ENCODE assay signal across 17 cellular contexts in genomic region chr4:186900232-186900900, GRCh38.
DNase-seq lines count a peak whose midpoint lies in the region; ATAC-seq and TF ChIP-seq lines count a peak whose summit lies in the region.
"Had no signal": no experiment of that assay in that cellular context is flagged by ENCODE, and none has a peak within 500 bp of the region (broad histone marks: within the 10 kb centered on the region; RNA-seq: fewer than 3 reads in every experiment).

No MANE protein-coding gene starts in this region.

- no peaks in the 10 kb centered on the region for H3K9me3 ChIP-seq in IMR-90 (ENCODE audit: control insufficient read depth, insufficient read depth, low read length)
- H3K9me3 ChIP-seq: BE2C, mucosa of descending colon, tibial artery had no signal

- no peak overlapping the region for H3K9ac ChIP-seq in IMR-90 (ENCODE audit: low read depth, low read length)

- H3K36me3 Mint-ChIP-seq in activated CD8-positive, alpha-beta T cell treated with anti-CD3 and anti-CD28 coated beads, Interleukin-2, amount 10 ng/mL, durations not matched to agents 7 days and 5 days (ENCODE audit: low read depth), result no peaks in the 10 kb centered on the region
- H3K36me3 Mint-ChIP-seq: activated naive CD4-positive, alpha-beta T cell treated with anti-CD3 and anti-CD28 coated beads, Interleukin-2, amount 50 U/mL, for 24 hours; T-cell had no signal

- H3K4me2 ChIP-seq in IMR-90 (ENCODE audit: low read depth, low read length), result no peak overlapping the region

- no TSS peak for BruUV-seq in IMR-90 (replicated peaks; lab: Mats Ljungman, UMichigan)

- no peak overlapping the region for H3K27ac ChIP-seq in IMR-90 (ENCODE audit: insufficient read depth, low read length)
- H3K27ac ChIP-seq: tibial artery had no signal

- no peak overlapping the region for H3K56ac ChIP-seq in IMR-90 (ENCODE audit: extremely low read depth, insufficient read depth, low read length)

- H3K14ac ChIP-seq in IMR-90 (replicated peaks; ENCODE audit: low read depth, low read length), result no peak overlapping the region

- H3K9me1 ChIP-seq in IMR-90 (ENCODE audit: insufficient read depth, low read length), result peaks cover 10% of the 10 kb centered on the region

- no peaks in the 10 kb centered on the region for H3K27me3 Mint-ChIP-seq in activated CD8-positive, alpha-beta T cell treated with anti-CD3 and anti-CD28 coated beads, Interleukin-2, amount 10 ng/mL, durations not matched to agents 7 days and 5 days (ENCODE audit: low read depth)
- H3K27me3 Mint-ChIP-seq: activated naive CD4-positive, alpha-beta T cell treated with anti-CD3 and anti-CD28 coated beads, Interleukin-2, amount 50 U/mL, for 24 hours; T-cell had no signal

- H2BK120ac ChIP-seq in IMR-90 (ENCODE audit: low read depth, low read length), result no peak overlapping the region

- DNase-seq in AG04449 (ENCODE audit: low read depth, low spot score), result peak; percentile 51
- DNase-seq in IMR-90, result peak; percentile 87
- peak; percentile 40 for DNase-seq in brain pericyte (ENCODE audit: low read depth, low spot score)
- peak; percentile 71 for DNase-seq in kidney tubule cell (ENCODE audit: low spot score)
- DNase-seq in stimulated activated CD8-positive, alpha-beta memory T cell treated with anti-CD3 and anti-CD28 coated beads, Interleukin-4, amount 100 ng/mL, for 48 hours, result no peak
- DNase-seq in NCI-H510A treated with DMSO at 0.1 percent for 48 hours (lab: John Stamatoyannopoulos, UW), result no peak
- no peak for DNase-seq in activated CD8-positive, alpha-beta T cell treated with anti-CD3 and anti-CD28 coated beads, Interleukin-2, amount 10 ng/mL, durations not matched to agents 7 days and 5 days
- DNase-seq in NCI-H526 treated with DMSO at 0.1 percent for 48 hours (lab: John Stamatoyannopoulos, UW), result no peak
- DNase-seq: activated CD8-positive, alpha-beta memory T cell treated with anti-CD3 and anti-CD28 coated beads for 24 hours; BE2C; effector CD8-positive, alpha-beta T cell; mucosa of descending colon; NCI-H1694 treated with DMSO at 0.1 percent for 48 hours; right cardiac atrium; T-cell; tibial artery had no signal

- TF ChIP-seq CTCF in AG04449 (IDR thresholded peaks at IDR 0.05; ENCODE audit: insufficient read depth, low read length, missing control alignments) (no peak), IMR-90 (conservative IDR thresholded peaks at IDR 0.05; ENCODE audit: low read depth, low read length) (no peak)

- peaks cover 0 to 8% of the 10 kb centered on the region in 2 experiments; a peak in 1 of 4 replicates for H3K79me1 ChIP-seq in IMR-90 (ENCODE audit: low read depth in 1 of 2, low read length in 2 of 2)

- no peaks in the 10 kb centered on the region for H3K36me3 ChIP-seq in IMR-90 (ENCODE audit: control insufficient read depth, insufficient read depth, low read length)
- H3K36me3 ChIP-seq: BE2C, tibial artery had no signal

- H3K4me1 Mint-ChIP-seq in activated CD8-positive, alpha-beta T cell treated with anti-CD3 and anti-CD28 coated beads, Interleukin-2, amount 10 ng/mL, durations not matched to agents 7 days and 5 days (ENCODE audit: low read depth), result no peaks in the 10 kb centered on the region
- H3K4me1 Mint-ChIP-seq: activated naive CD4-positive, alpha-beta T cell treated with anti-CD3 and anti-CD28 coated beads, Interleukin-2, amount 50 U/mL, for 24 hours; T-cell had no signal

- no peak overlapping the region for H2BK20ac ChIP-seq in IMR-90 (ENCODE audit: low read depth, low read length)

- H3K18ac ChIP-seq in IMR-90 (ENCODE audit: low read depth, low read length), result no peak overlapping the region

- no peak for TF ChIP-seq POLR2A in IMR-90 (IDR thresholded peaks at IDR 0.05; ENCODE audit: low read depth, low read length)

- POLR2A ChIA-PET in AG04449 (lab: Yijun Ruan, JAX) (no interaction called here), IMR-90 (lab: Charles Lee; ENCODE audit: unreplicated experiment) (no interaction called here)
- POLR2A ChIA-PET in activated CD8-positive, alpha-beta T cell treated with anti-CD3 and anti-CD28 coated beads, Interleukin-2, amount 10 ng/mL, durations not matched to agents 7 days and 5 days (lab: Charles Lee), result interaction anchor here (0.6 kb wide), 1 partner anchor 12 kb away, joined by 3 read pairs; no protein-coding TSS in a partner anchor

- no peak overlapping the region for H4K91ac ChIP-seq in IMR-90 (ENCODE audit: insufficient read depth, low read depth, low read length)

- no peak overlapping the region for H3K4ac ChIP-seq in IMR-90 (ENCODE audit: low read depth, low read length)

- CTCF ChIA-PET in AG04449 (lab: Yijun Ruan, JAX), result interaction anchor here (1.5 to 2.0 kb wide), 2 partner anchors 14 to 175 kb away, joined by 4 to 6 read pairs; no protein-coding TSS in a partner anchor
- CTCF ChIA-PET in IMR-90 (lab: Yijun Ruan, JAX), result no interaction called here
- CTCF ChIA-PET in activated CD8-positive, alpha-beta T cell treated with anti-CD3 and anti-CD28 coated beads, Interleukin-2, amount 10 ng/mL, durations not matched to agents 7 days and 5 days (lab: Charles Lee), result no interaction called here

- peaks cover 17% of the 10 kb centered on the region for H3K4me1 ChIP-seq in IMR-90 (ENCODE audit: control insufficient read depth, insufficient read depth, low read length)
- H3K4me1 ChIP-seq: BE2C had no signal

- H4K5ac ChIP-seq in IMR-90 (ENCODE audit: low read depth, low read length), result no peak overlapping the region

- H3K4me3 ChIP-seq in AG04449 (ENCODE audit: low read depth, low read length) (no peak overlapping the region), IMR-90 (ENCODE audit: insufficient read depth, low read depth, low read length) (no peak overlapping the region)
- H3K4me3 ChIP-seq: mucosa of descending colon, tibial artery had no signal

- no peak overlapping the region for H2AK9ac ChIP-seq in IMR-90 (replicated peaks; ENCODE audit: low read depth, low read length, poor library complexity)

- dilution Hi-C loops in IMR-90 (cut with HindIII; ENCODE audit: low sequenced_read_pairs, unreplicated experiment), result no loop called here

- 0% methylated on average over 1 of the region's 9 CpGs; no CpG with 5 or more reads in 1 of the 2 experiments for WGBS in IMR-90 (ENCODE audit: extremely low coverage in 2 of 2, insufficient read length in 1 of 2), 2 experiments

- no peak overlapping the region for H2AFZ ChIP-seq in IMR-90 (replicated peaks; ENCODE audit: low read length, poor library complexity)

- in situ Hi-C loops in IMR-90 (cut with MboI; ENCODE audit: low sequenced_read_pairs), result no loop called here

- no peaks in the 10 kb centered on the region for H4K20me1 ChIP-seq in IMR-90 (ENCODE audit: insufficient read depth, low read length)

- H2BK15ac ChIP-seq in IMR-90 (ENCODE audit: low read depth, low read length), result no peak overlapping the region

- H3K27ac Mint-ChIP-seq in activated CD8-positive, alpha-beta T cell treated with anti-CD3 and anti-CD28 coated beads, Interleukin-2, amount 10 ng/mL, durations not matched to agents 7 days and 5 days, result no peak overlapping the region
- H3K27ac Mint-ChIP-seq: activated naive CD4-positive, alpha-beta T cell treated with anti-CD3 and anti-CD28 coated beads, Interleukin-2, amount 50 U/mL, for 24 hours; T-cell had no signal

- intact Hi-C loops in IMR-90 (cut with micrococcal nuclease), result no loop called here

- no peak overlapping the region for H4K8ac ChIP-seq in IMR-90 (ENCODE audit: low read depth in 2 of 2, low read length in 2 of 2)

- H3K9me3 Mint-ChIP-seq in activated CD8-positive, alpha-beta T cell treated with anti-CD3 and anti-CD28 coated beads, Interleukin-2, amount 10 ng/mL, durations not matched to agents 7 days and 5 days (ENCODE audit: insufficient read depth), result peaks cover 20% of the 10 kb centered on the region

- peak overlapping the region; percentile 29; the same call in 1 of the 2 replicates for H2AK5ac ChIP-seq in IMR-90 (ENCODE audit: low read depth, low read length)

- H2BK5ac ChIP-seq in IMR-90 (ENCODE audit: low read depth, low read length, poor library complexity, severe bottlenecking), result no peak overlapping the region

- H3K23ac ChIP-seq in IMR-90 (ENCODE audit: low read depth, low read length), result no peak overlapping the region

- no peak overlapping the region for H3K4me3 Mint-ChIP-seq in activated CD8-positive, alpha-beta T cell treated with anti-CD3 and anti-CD28 coated beads, Interleukin-2, amount 10 ng/mL, durations not matched to agents 7 days and 5 days
- H3K4me3 Mint-ChIP-seq: activated naive CD4-positive, alpha-beta T cell treated with anti-CD3 and anti-CD28 coated beads, Interleukin-2, amount 50 U/mL, for 24 hours; T-cell had no signal

- no peak for TF ChIP-seq RAD21 in IMR-90 (IDR thresholded peaks at IDR 0.05; ENCODE audit: low read length)

- H3K27me3 ChIP-seq in IMR-90 (ENCODE audit: control insufficient read depth, insufficient read depth, low read length), result no peaks in the 10 kb centered on the region
- H3K27me3 ChIP-seq: BE2C, tibial artery had no signal

- ATAC-seq in IMR-90 (ENCODE audit: low read depth), result peak; percentile 72
- ATAC-seq in activated CD8-positive, alpha-beta T cell treated with anti-CD3 and anti-CD28 coated beads, Interleukin-2, amount 10 ng/mL, durations not matched to agents 7 days and 5 days, result no peak
- ATAC-seq: T-cell had no signal

TF ChIP-seq in IMR-90, 13 proteins besides CTCF, POLR2A, EP300 and RAD21 (continues in another document):
- TF ChIP-seq NFE2L2 (IDR thresholded peaks at IDR 0.05; ENCODE audit: low read depth, low read length), result peak; percentile 66
- TF ChIP-seq MXI1 (IDR thresholded peaks at IDR 0.05; ENCODE audit: borderline replicate concordance, low read depth, low read length), result no peak
- no peak for TF ChIP-seq CEBPB (IDR thresholded peaks at IDR 0.05; ENCODE audit: low read depth, low read length)
- no peak for TF ChIP-seq SMC3 (IDR thresholded peaks at IDR 0.05; ENCODE audit: low read depth, low read length)
- TF ChIP-seq BHLHE40 (IDR thresholded peaks at IDR 0.05; ENCODE audit: low read depth, low read length), result no peak
- TF ChIP-seq RCOR1 (IDR thresholded peaks at IDR 0.05; ENCODE audit: insufficient replicate concordance, low read length), result no peak
- TF ChIP-seq CHD1 (IDR thresholded peaks at IDR 0.05; ENCODE audit: low read depth, low read length), result no peak
- peak; percentile 34; the same call in 1 of the 2 replicates for TF ChIP-seq MAFK (IDR thresholded peaks at IDR 0.05; ENCODE audit: low read depth, low read length)
- peak; percentile 75 for TF ChIP-seq FOS (IDR thresholded peaks at IDR 0.05; ENCODE audit: low read depth, low read length)
- no peak for TF ChIP-seq USF2 (IDR thresholded peaks at IDR 0.05; ENCODE audit: low read depth, low read length)

Comparison
In these comparisons a context has a peak if more than half of its experiments do, and no peak if none do; other contexts are left out.
1. DNase-seq: peak in AG04449 (single experiment), IMR-90 (single experiment), brain pericyte (single experiment) and kidney tubule cell (single experiment); none in stimulated activated CD8-positive, alpha-beta memory T cell treated with anti-CD3 and anti-CD28 coated beads, Interleukin-4, amount 100 ng/mL, for 48 hours (single experiment), NCI-H510A treated with DMSO at 0.1 percent for 48 hours (single experiment), activated CD8-positive, alpha-beta T cell treated with anti-CD3 and anti-CD28 coated beads, Interleukin-2, amount 10 ng/mL, durations not matched to agents 7 days and 5 days (single experiment) and NCI-H526 treated with DMSO at 0.1 percent for 48 hours (single experiment).